Comparison of ENCODE assay signal across 12 cellular contexts in genomic region chr22:46794491-46794890, GRCh38.
"Had no signal": no experiment of that assay in that cellular context is flagged by ENCODE, and none has a peak within 500 bp of the region (broad histone marks: within the 10 kb centered on the region; RNA-seq: fewer than 3 reads in every experiment).

No MANE protein-coding gene starts in this region.

- H3K36me3 ChIP-seq: breast epithelium had no signal

- H3K4me3 ChIP-seq: breast epithelium, esophagus muscularis mucosa, lower lobe of right lung, tibial artery, vagina had no signal

- H3K27me3 ChIP-seq: breast epithelium, esophagus muscularis mucosa, tibial artery, vagina had no signal

- H3K4me3 Mint-ChIP-seq: activated B cell treated with CpG ODN at 0.5 μM for 24 hours; activated naive CD8-positive, alpha-beta T cell treated with anti-CD3 and anti-CD28 coated beads, Interleukin-2, amount 10 ng/mL, durations not matched to agents 7 days and 5 days; nephron had no signal

- H3K4me1 ChIP-seq: breast epithelium had no signal

- H3K27ac Mint-ChIP-seq: activated B cell treated with CpG ODN at 0.5 μM for 24 hours; activated naive CD8-positive, alpha-beta T cell treated with anti-CD3 and anti-CD28 coated beads, Interleukin-2, amount 10 ng/mL, durations not matched to agents 7 days and 5 days; nephron had no signal

- H3K9me3 ChIP-seq: breast epithelium, esophagus muscularis mucosa, lower lobe of right lung, tibial artery, vagina had no signal

- ATAC-seq: lower lobe of right lung had no signal

- H3K27ac ChIP-seq: breast epithelium, esophagus muscularis mucosa, lower lobe of right lung, tibial artery, vagina had no signal

- H3K9me3 Mint-ChIP-seq: activated B cell treated with CpG ODN at 0.5 μM for 24 hours; activated naive CD8-positive, alpha-beta T cell treated with anti-CD3 and anti-CD28 coated beads, Interleukin-2, amount 10 ng/mL, durations not matched to agents 7 days and 5 days; nephron had no signal

- H3K27me3 Mint-ChIP-seq: activated B cell treated with CpG ODN at 0.5 μM for 24 hours; activated naive CD8-positive, alpha-beta T cell treated with anti-CD3 and anti-CD28 coated beads, Interleukin-2, amount 10 ng/mL, durations not matched to agents 7 days and 5 days had no signal

- DNase-seq: activated CD4-positive, alpha-beta T cell treated with anti-CD3 and anti-CD28 coated beads, Interleukin-2, amount 50 U/mL, for 1 hour; activated naive CD8-positive, alpha-beta T cell treated with anti-CD3 and anti-CD28 coated beads, Interleukin-2, amount 10 ng/mL, durations not matched to agents 7 days and 5 days; anterior cingulate cortex; hypothalamus; lower lobe of right lung; stimulated activated CD4-positive, alpha-beta T cell treated with anti-CD3 and anti-CD28 coated beads, Interleukin-4, amount 100 ng/mL, for 4 hours had no signal
